Comparison of ENCODE assay signal across 9 cellular contexts in the genomic region with DNA sequence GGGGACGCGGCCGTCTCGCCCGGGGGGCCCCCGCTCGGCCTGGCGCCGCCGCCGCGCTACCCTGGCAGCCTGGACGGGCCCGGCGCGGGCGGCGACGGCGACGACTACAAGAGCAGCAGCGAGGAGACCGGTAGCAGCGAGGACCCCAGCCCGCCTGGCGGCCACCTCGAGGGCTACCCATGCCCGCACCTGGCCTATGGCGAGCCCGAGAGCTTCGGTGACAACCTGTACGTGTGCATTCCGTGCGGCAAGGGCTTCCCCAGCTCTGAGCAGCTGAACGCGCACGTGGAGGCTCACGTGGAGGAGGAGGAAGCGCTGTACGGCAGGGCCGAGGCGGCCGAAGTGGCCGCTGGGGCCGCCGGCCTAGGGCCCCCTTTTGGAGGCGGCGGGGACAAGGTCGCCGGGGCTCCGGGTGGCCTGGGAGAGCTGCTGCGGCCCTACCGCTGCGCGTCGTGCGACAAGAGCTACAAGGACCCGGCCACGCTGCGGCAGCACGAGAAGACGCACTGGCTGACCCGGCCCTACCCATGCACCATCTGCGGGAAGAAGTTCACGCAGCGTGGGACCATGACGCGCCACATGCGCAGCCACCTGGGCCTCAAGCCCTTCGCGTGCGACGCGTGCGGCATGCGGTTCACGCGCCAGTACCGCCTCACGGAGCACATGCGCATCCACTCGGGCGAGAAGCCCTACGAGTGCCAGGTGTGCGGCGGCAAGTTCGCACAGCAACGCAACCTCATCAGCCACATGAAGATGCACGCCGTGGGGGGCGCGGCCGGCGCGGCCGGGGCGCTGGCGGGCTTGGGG. TPM values are rescaled to one million over a fixed set of nuclear protein-coding genes. Genes with fewer than 3 reads are reported as not detected.
DNase-seq lines count a peak whose midpoint lies in the region; ATAC-seq, FAIRE-seq and TF ChIP-seq lines count a peak whose summit lies in the region.
"Had no signal": no experiment of that assay in that cellular context is flagged by ENCODE, and none has a peak within 500 bp of the region (broad histone marks: within the 10 kb centered on the region; RNA-seq: fewer than 3 reads in every experiment).

No MANE protein-coding gene starts in this region.

- no peak overlapping the region; the same call in none of the 2 replicates for H3K18ac ChIP-seq in H1 (ENCODE audit: extremely low read depth, low read length)

- peaks cover 6% of the 10 kb centered on the region; the same call in 1 of the 2 replicates for H3K23me2 ChIP-seq in H1 (ENCODE audit: low read depth, low read length)

- no peaks in the 10 kb centered on the region for H3K9me3 ChIP-seq in BLaER1
- H3K9me3 ChIP-seq in H1 (ENCODE audit: insufficient read depth in 2 of 2, low read depth in 1 of 2, low read length in 1 of 2): peaks cover 0 to 7% of the 10 kb centered on the region in 2 experiments; a peak in 1 of 4 replicates
- no peaks in the 10 kb centered on the region for H3K9me3 ChIP-seq in neutrophil

- peak overlapping the region; percentile 88; the same call in 1 of the 2 replicates for H2BK15ac ChIP-seq in H1 (ENCODE audit: low read length)

- DNase-seq in HFFc6 (no peak), H1 (ENCODE audit: low read depth in 1 of 2, low spot score in 2 of 2) (peak in 1 of 2 experiments; percentile 70), HUDEP-2 (lab: John Stamatoyannopoulos, UW; ENCODE audit: unreplicated experiment in 76 of 76) (no peak), NCI-H2171 (lab: John Stamatoyannopoulos, UW) (no peak)
- DNase-seq: NCI-H345 had no signal

- H4K5ac ChIP-seq in H1 (ENCODE audit: insufficient read length, low read depth, low read length): no peak overlapping the region

- peak overlapping the region; percentile 44 for H3K4ac ChIP-seq in H1 (replicated peaks; ENCODE audit: insufficient read length, low read depth, low read length)

- H4K91ac ChIP-seq in H1 (replicated peaks; ENCODE audit: insufficient read length, low read length): no peak overlapping the region

- FAIRE-seq in H1 (lab: Jason Lieb, UNC): no peak

- H2BK5ac ChIP-seq in H1 (ENCODE audit: low read depth, low read length): 0 out of 2 replicates have a peak overlapping the region, but pooled peaks have one; percentile 16

- CTCF ChIA-PET in H1 (lab: Charles Lee; ENCODE audit: partially characterized antibody): interaction anchor here (0.7 to 9.3 kb wide), 42 partner anchors 7 to 311 kb away, joined by 3 to 122 read pairs (median 4); partner anchors contain the start of gene OVCA2

- H3K79me2 ChIP-seq in H1 (ENCODE audit: control insufficient read depth in 1 of 2, insufficient read depth in 2 of 2, low read length in 2 of 2): no peaks in the 10 kb centered on the region

- peaks cover 13% of the 10 kb centered on the region; the same call in 1 of the 2 replicates for H3K36me3 Mint-ChIP-seq in HFFc6 (ENCODE audit: low read depth)

- TF ChIP-seq CTCF in HFFc6 (IDR thresholded peaks at IDR 0.05): no peak
- no peak for TF ChIP-seq CTCF in H1 (IDR thresholded peaks at IDR 0.05; ENCODE audit: control extremely low read depth in 1 of 3, insufficient read depth in 1 of 3, low read depth in 1 of 3, low read length in 3 of 3)
- TF ChIP-seq CTCF in neutrophil (IDR thresholded peaks at IDR 0.05): no peak

- no peak overlapping the region for H2BK120ac ChIP-seq in H1 (replicated peaks; ENCODE audit: low read depth, low read length)

- no peak for TF ChIP-seq EP300 in H1 (IDR thresholded peaks at IDR 0.05; ENCODE audit: borderline replicate concordance in 1 of 2, low read depth in 2 of 2, low read length in 2 of 2)

- H3K56ac ChIP-seq in H1 (replicated peaks; ENCODE audit: insufficient read length, low read depth, low read length): no peak overlapping the region

- H3K36me3 ChIP-seq in BLaER1 (peaks cover 38% of the 10 kb centered on the region), H1 (ENCODE audit: control insufficient read depth in 2 of 4, insufficient read depth in 4 of 4, low read length in 3 of 4) (peaks cover 0 to 14% (median 0%) of the 10 kb centered on the region in 4 experiments; a peak in 1 of 8 replicates), neutrophil (peaks cover 9% of the 10 kb centered on the region)

- H3K27me3 ChIP-seq in BLaER1: peaks cover 83% of the 10 kb centered on the region
- H3K27me3 ChIP-seq in H1 (replicated peaks in 1 of 4; ENCODE audit: control insufficient read depth in 3 of 4, extremely low read depth in 1 of 4, insufficient read depth in 3 of 4, low read length in 3 of 4): peaks cover 59 to 83% (median 76%) of the 10 kb centered on the region in 4 experiments
- H3K27me3 ChIP-seq in neutrophil: peaks cover 58% of the 10 kb centered on the region

- H3K4me3 Mint-ChIP-seq in HFFc6: peak overlapping the region; percentile 71

- peaks cover 84% of the 10 kb centered on the region for H3K4me1 ChIP-seq in BLaER1
- peaks cover 0 to 25% (median 16%) of the 10 kb centered on the region in 4 experiments; a peak in 6 of 7 replicates for H3K4me1 ChIP-seq in H1 (replicated peaks in 1 of 4; ENCODE audit: control insufficient read depth in 3 of 4, insufficient read depth in 4 of 4, low read length in 3 of 4)
- peaks cover 67 to 81% of the 10 kb centered on the region in 2 experiments for H3K4me1 ChIP-seq in neutrophil (ENCODE audit: control insufficient read depth in 1 of 2, insufficient read depth in 1 of 2, low read depth in 1 of 2, low read length in 1 of 2)

- H3K4me2 ChIP-seq in BLaER1 (peak overlapping the region; percentile 100), H1 (ENCODE audit: insufficient read depth in 1 of 2, low read depth in 2 of 2, low read length in 2 of 2) (peak overlapping the region; percentile 52 to 62)

- H2BK20ac ChIP-seq in H1 (ENCODE audit: low read length): no peak overlapping the region

- no peak overlapping the region; the same call in 1 of the 2 replicates for H2AK5ac ChIP-seq in H1 (ENCODE audit: low read depth, low read length)

- H3K9ac ChIP-seq in BLaER1: 0 out of 2 replicates have a peak overlapping the region, but pooled peaks have one; percentile 19
- no peak overlapping the region for H3K9ac ChIP-seq in H1 (replicated peaks in 1 of 4; ENCODE audit: extremely low read depth in 1 of 4, low read depth in 3 of 4, low read length in 3 of 4)

- H4K20me1 ChIP-seq in BLaER1: peaks cover 54% of the 10 kb centered on the region
- H4K20me1 ChIP-seq in H1 (replicated peaks in 1 of 2; ENCODE audit: control insufficient read depth in 1 of 2, insufficient read depth in 2 of 2, low read length in 2 of 2): peaks cover 11 to 20% of the 10 kb centered on the region in 2 experiments

- H3K27me3 Mint-ChIP-seq in HFFc6 (ENCODE audit: insufficient read depth): peaks cover 20% of the 10 kb centered on the region

- POLR2A ChIA-PET in H1 (lab: Charles Lee; ENCODE audit: partially characterized antibody): interaction anchor here (1.5 to 2.6 kb wide), 3 partner anchors 33 to 278 kb away, joined by 3 to 8 read pairs (median 7); partner anchors contain the start of gene TSR1

- peak overlapping the region; percentile 74 for H3K4me3 ChIP-seq in BLaER1
- H3K4me3 ChIP-seq in H1 (ENCODE audit: extremely low read depth in 1 of 4, insufficient read depth in 2 of 4, low read depth in 3 of 4, low read length in 4 of 4): peak overlapping the region in 1 of 4 experiments; percentile 54; a peak in 2 of 8 replicates
- H3K4me3 ChIP-seq in neutrophil (ENCODE audit: low read depth in 1 of 2, low read length in 1 of 2): peak overlapping the region; percentile 65 to 85

- peak overlapping the region; percentile 75 for H3K27ac Mint-ChIP-seq in HFFc6

- TF ChIP-seq RAD21 in H1 (IDR thresholded peaks at IDR 0.05 in 1 of 2, conservative IDR thresholded peaks at IDR 0.05 in 1 of 2; ENCODE audit: low read depth in 2 of 2, low read length in 2 of 2): no peak

- no peak for ATAC-seq in activated CD4-positive, CD25-positive, alpha-beta regulatory T cell treated with anti-CD3 and anti-CD28 coated beads, Interleukin-2, amount 50 U/mL, for 24 hours
- ATAC-seq in GM21367 (IDR thresholded peaks at IDR 0.05; ENCODE audit: unreplicated experiment): no peak

- peak overlapping the region; percentile 80; the same call in 1 of the 2 replicates for H2BK12ac ChIP-seq in H1 (ENCODE audit: low read depth, low read length)

- WGBS in H1 (ENCODE audit: extremely low coverage in 1 of 2, insufficient coverage in 1 of 2, insufficient read length in 1 of 2, insufficient replicate concordance in 2 of 2, low coverage in 1 of 2, low lambda C conversion rate in 2 of 2, missing lambda C conversion rate in 1 of 2), 2 experiments: 40% methylated on average over 57 of the region's 98 CpGs; no CpG with 5 or more reads in 1 of the 2 experiments

- H3K79me1 ChIP-seq in H1 (ENCODE audit: low read depth, low read length): no peaks in the 10 kb centered on the region

- no peak overlapping the region for H3K27ac ChIP-seq in BLaER1
- no peak overlapping the region for H3K27ac ChIP-seq in H1 (ENCODE audit: low read depth, low read length)
- H3K27ac ChIP-seq in neutrophil: peak overlapping the region; percentile 83

- H2AFZ ChIP-seq in H1 (ENCODE audit: low read length): no peak overlapping the region

- no peak overlapping the region for H3K14ac ChIP-seq in H1 (ENCODE audit: insufficient read length)

- no peaks in the 10 kb centered on the region for H3K9me3 Mint-ChIP-seq in HFFc6

- no peak overlapping the region for H3K23ac ChIP-seq in H1 (ENCODE audit: insufficient read length)

- peaks cover 44% of the 10 kb centered on the region for H3K4me1 Mint-ChIP-seq in HFFc6 (ENCODE audit: low read depth)

- TF ChIP-seq POLR2A in H1 (IDR thresholded peaks at IDR 0.05; ENCODE audit: control extremely low read depth in 1 of 2, low read depth in 2 of 2, low read length in 2 of 2): no peak

- peak overlapping the region; percentile 86 for H4K8ac ChIP-seq in H1 (ENCODE audit: extremely low read depth, insufficient read depth, low read length)

RNA-seq across cellular contexts. Expression of gene HIC1, which starts 3.0 kb away (rescaled TPM):
- 10 to 100 TPM; 42.7 to 51.9 (median 48.0) TPM for total RNA-seq in HFFc6 (2021; fragmentation: NEBNext Ultra II Directional; extraction: Animal tissue kit (Norgen Biotek cat#: 25700))
- total RNA-seq in H1 (2021; fragmentation: NEBNext Ultra II Directional; extraction: Animal tissue kit (Norgen Biotek cat#: 25700)): 0.09 and 0.19 TPM in 2 replicates
- 0.06 and 0.11 TPM in 2 replicates for polyA plus RNA-seq in H1 (2011; rRNA removed)
- polyA plus RNA-seq in H1 (2011; cell fraction: cytosol; rRNA removed): 0.09 TPM
- 0.20 TPM for polyA plus RNA-seq in H1 (2011; cell fraction: nucleus; rRNA removed)
- polyA plus RNA-seq in H1 (2012, experiment 1 of 2): 0.09 to 0.24 TPM (median 0.20 TPM) in 4 replicates
- polyA plus RNA-seq in H1 (2012, experiment 2 of 2): 0.20 TPM
- polyA plus RNA-seq in H1 (2013, experiment 1 of 2): 0.02 TPM
- polyA plus RNA-seq in H1 (2013, experiment 2 of 2): 0.11 TPM
- polyA minus RNA-seq in H1 (2011; rRNA and poly(A)+ RNA removed): 0.22 TPM in 1 of 2 replicates, not detected in the other
- not detected for polyA minus RNA-seq in H1 (2011; cell fraction: cytosol; rRNA and poly(A)+ RNA removed)
- polyA minus RNA-seq in H1 (2011; cell fraction: nucleus; rRNA and poly(A)+ RNA removed): 0.30 TPM

RNA-seq across cellular contexts. Expression of gene OVCA2, which starts 16.1 kb away (rescaled TPM):
- 10 to 100 TPM; 39.5 to 44.3 (median 41.7) TPM for total RNA-seq in HFFc6 (2021; fragmentation: NEBNext Ultra II Directional; extraction: Animal tissue kit (Norgen Biotek cat#: 25700))
- total RNA-seq in H1 (2021; fragmentation: NEBNext Ultra II Directional; extraction: Animal tissue kit (Norgen Biotek cat#: 25700)): 14.9 and 15.3 TPM in 2 replicates
- 34.5 and 37.0 TPM in 2 replicates for polyA plus RNA-seq in H1 (2011; rRNA removed)
- 24.4 TPM for polyA plus RNA-seq in H1 (2011; cell fraction: cytosol; rRNA removed)
- polyA plus RNA-seq in H1 (2011; cell fraction: nucleus; rRNA removed): 22.7 TPM
- 17.7 to 21.4 TPM (median 18.6 TPM) in 4 replicates for polyA plus RNA-seq in H1 (2012, experiment 1 of 2)
- 42.5 TPM for polyA plus RNA-seq in H1 (2012, experiment 2 of 2)
- polyA plus RNA-seq in H1 (2013, experiment 1 of 2): 23.4 TPM
- 23.8 TPM for polyA plus RNA-seq in H1 (2013, experiment 2 of 2)
- polyA minus RNA-seq in H1 (2011; rRNA and poly(A)+ RNA removed): 18.9 TPM in 2 replicates
- 7.5 TPM for polyA minus RNA-seq in H1 (2011; cell fraction: cytosol; rRNA and poly(A)+ RNA removed)
- 5.2 TPM for polyA minus RNA-seq in H1 (2011; cell fraction: nucleus; rRNA and poly(A)+ RNA removed)

RNA-seq across cellular contexts. Expression of gene DPH1, which starts 28.0 kb away (rescaled TPM):
- total RNA-seq in HFFc6 (2021; fragmentation: NEBNext Ultra II Directional; extraction: Animal tissue kit (Norgen Biotek cat#: 25700)): 10 to 100 TPM; 65.9 to 81.6 (median 71.8) TPM
- total RNA-seq in H1 (2021; fragmentation: NEBNext Ultra II Directional; extraction: Animal tissue kit (Norgen Biotek cat#: 25700)): 24.9 and 27.1 TPM in 2 replicates
- polyA plus RNA-seq in H1 (2011; rRNA removed): 30.0 and 48.3 TPM in 2 replicates
- 26.0 TPM for polyA plus RNA-seq in H1 (2011; cell fraction: cytosol; rRNA removed)
- 76.8 TPM for polyA plus RNA-seq in H1 (2011; cell fraction: nucleus; rRNA removed)
- 14.1 to 21.6 TPM (median 19.7 TPM) in 4 replicates for polyA plus RNA-seq in H1 (2012, experiment 1 of 2)
- polyA plus RNA-seq in H1 (2012, experiment 2 of 2): 16.4 TPM
- polyA plus RNA-seq in H1 (2013, experiment 1 of 2): 13.4 TPM
- 12.3 TPM for polyA plus RNA-seq in H1 (2013, experiment 2 of 2)
- 22.8 and 35.7 TPM in 2 replicates for polyA minus RNA-seq in H1 (2011; rRNA and poly(A)+ RNA removed)
- polyA minus RNA-seq in H1 (2011; cell fraction: cytosol; rRNA and poly(A)+ RNA removed): 15.0 TPM
- polyA minus RNA-seq in H1 (2011; cell fraction: nucleus; rRNA and poly(A)+ RNA removed): 34.4 TPM

RNA-seq across cellular contexts. Expression of gene RTN4RL1, which starts 32.8 kb away (rescaled TPM):
- total RNA-seq in HFFc6 (2021; fragmentation: NEBNext Ultra II Directional; extraction: Animal tissue kit (Norgen Biotek cat#: 25700)): under 1 TPM; 0.33 to 0.60 (median 0.39) TPM
- total RNA-seq in H1 (2021; fragmentation: NEBNext Ultra II Directional; extraction: Animal tissue kit (Norgen Biotek cat#: 25700)): 0.11 TPM in 1 of 2 replicates, not detected in the other
- polyA plus RNA-seq in H1 (2011; rRNA removed): 0.09 and 0.11 TPM in 2 replicates
- 0.10 TPM for polyA plus RNA-seq in H1 (2011; cell fraction: cytosol; rRNA removed)
- polyA plus RNA-seq in H1 (2011; cell fraction: nucleus; rRNA removed): 0.07 TPM
- 0.11 to 0.17 TPM (median 0.14 TPM) in 3 of 4 replicates, not detected in the other for polyA plus RNA-seq in H1 (2012, experiment 1 of 2)
- polyA plus RNA-seq in H1 (2012, experiment 2 of 2): 0.12 TPM
- polyA plus RNA-seq in H1 (2013, experiment 1 of 2): 0.06 TPM
- polyA plus RNA-seq in H1 (2013, experiment 2 of 2): 0.04 TPM
- polyA minus RNA-seq in H1 (2011; rRNA and poly(A)+ RNA removed): 0.03 and 0.05 TPM in 2 replicates
- polyA minus RNA-seq in H1 (2011; cell fraction: cytosol; rRNA and poly(A)+ RNA removed): not detected
- not detected for polyA minus RNA-seq in H1 (2011; cell fraction: nucleus; rRNA and poly(A)+ RNA removed)

Comparison
In these comparisons a context has a peak if more than half of its experiments do, and no peak if none do; other contexts are left out.
1. RNA of gene HIC1, which starts 3.0 kb away (total RNA-seq): 42.7 to 51.9 TPM in HFFc6; 0.09 to 0.19 TPM in H1; every median in the first group is over 10 times any median in the second.